Comparison of ENCODE assay signal across 16 cellular contexts in the genomic region with DNA sequence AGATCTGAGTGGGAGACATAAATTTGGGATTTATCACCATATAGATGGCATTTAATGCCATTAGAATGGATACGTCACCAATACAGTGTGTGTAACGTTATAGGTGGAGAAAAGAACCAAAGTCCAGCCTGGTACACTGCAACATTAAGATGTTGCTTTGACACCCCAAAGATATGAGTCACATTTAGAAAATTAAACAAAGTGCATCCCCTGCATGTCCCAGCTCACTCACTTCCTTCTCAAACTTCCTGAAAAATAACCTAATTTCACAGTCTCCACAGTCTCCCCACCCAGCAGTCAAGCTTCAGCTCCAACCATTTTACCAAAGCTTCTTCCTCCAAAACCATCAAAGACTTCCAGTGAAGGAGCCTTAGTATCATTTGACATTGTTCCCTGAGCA.
A peak's percentile ranks its signal among the peaks of the same experiment; 100 is the strongest.
DNase-seq lines count a peak whose midpoint lies in the region; ATAC-seq and TF ChIP-seq lines count a peak whose summit lies in the region.
"Had no signal": no experiment of that assay in that cellular context is flagged by ENCODE, and none has a peak within 500 bp of the region (broad histone marks: within the 10 kb centered on the region; RNA-seq: fewer than 3 reads in every experiment).

No MANE protein-coding gene starts in this region.

- DNase-seq in A172 (ENCODE audit: low spot score) (peak; percentile 3), EL (peak; percentile 48), dermis blood vessel endothelial cell (peak; percentile 17)
- no peak for DNase-seq in activated CD8-positive, alpha-beta memory T cell treated with anti-CD3 and anti-CD28 coated beads, Interleukin-2, amount 50 U/mL, for 4 hours
- DNase-seq: ACHN; C1 segment of cervical spinal cord; CD4-positive, alpha-beta memory T cell; DMS153; DMS79 treated with DMSO at 0.1 percent for 48 hours; HFFc6 had no signal

- ATAC-seq in HG03045 (IDR thresholded peaks at IDR 0.05; ENCODE audit: unreplicated experiment) (no peak), HG03175 (IDR thresholded peaks at IDR 0.05; ENCODE audit: unreplicated experiment) (no peak), GM21528 (IDR thresholded peaks at IDR 0.05; ENCODE audit: low FRiP score, unreplicated experiment) (no peak)
- ATAC-seq: GM12878, K562 had no signal

TF ChIP-seq in PFSK-1, 5 proteins besides CTCF, POLR2A, EP300 and RAD21:
- TF ChIP-seq TAF1 (IDR thresholded peaks at IDR 0.05; ENCODE audit: borderline replicate concordance, insufficient read depth, low read length) (no peak), POLR2AphosphoS5 (IDR thresholded peaks at IDR 0.05; ENCODE audit: low read depth, low read length) (peak; percentile 36; the same call in 1 of the 2 replicates), FOXP2 (optimal IDR thresholded peaks at IDR 0.05; ENCODE audit: borderline replicate concordance, extremely low read depth, extremely low read length, insufficient read depth) (no peak), SIN3A (IDR thresholded peaks at IDR 0.05; ENCODE audit: borderline replicate concordance, insufficient read depth, low read length) (no peak)
- TF ChIP-seq, protein P1, sequence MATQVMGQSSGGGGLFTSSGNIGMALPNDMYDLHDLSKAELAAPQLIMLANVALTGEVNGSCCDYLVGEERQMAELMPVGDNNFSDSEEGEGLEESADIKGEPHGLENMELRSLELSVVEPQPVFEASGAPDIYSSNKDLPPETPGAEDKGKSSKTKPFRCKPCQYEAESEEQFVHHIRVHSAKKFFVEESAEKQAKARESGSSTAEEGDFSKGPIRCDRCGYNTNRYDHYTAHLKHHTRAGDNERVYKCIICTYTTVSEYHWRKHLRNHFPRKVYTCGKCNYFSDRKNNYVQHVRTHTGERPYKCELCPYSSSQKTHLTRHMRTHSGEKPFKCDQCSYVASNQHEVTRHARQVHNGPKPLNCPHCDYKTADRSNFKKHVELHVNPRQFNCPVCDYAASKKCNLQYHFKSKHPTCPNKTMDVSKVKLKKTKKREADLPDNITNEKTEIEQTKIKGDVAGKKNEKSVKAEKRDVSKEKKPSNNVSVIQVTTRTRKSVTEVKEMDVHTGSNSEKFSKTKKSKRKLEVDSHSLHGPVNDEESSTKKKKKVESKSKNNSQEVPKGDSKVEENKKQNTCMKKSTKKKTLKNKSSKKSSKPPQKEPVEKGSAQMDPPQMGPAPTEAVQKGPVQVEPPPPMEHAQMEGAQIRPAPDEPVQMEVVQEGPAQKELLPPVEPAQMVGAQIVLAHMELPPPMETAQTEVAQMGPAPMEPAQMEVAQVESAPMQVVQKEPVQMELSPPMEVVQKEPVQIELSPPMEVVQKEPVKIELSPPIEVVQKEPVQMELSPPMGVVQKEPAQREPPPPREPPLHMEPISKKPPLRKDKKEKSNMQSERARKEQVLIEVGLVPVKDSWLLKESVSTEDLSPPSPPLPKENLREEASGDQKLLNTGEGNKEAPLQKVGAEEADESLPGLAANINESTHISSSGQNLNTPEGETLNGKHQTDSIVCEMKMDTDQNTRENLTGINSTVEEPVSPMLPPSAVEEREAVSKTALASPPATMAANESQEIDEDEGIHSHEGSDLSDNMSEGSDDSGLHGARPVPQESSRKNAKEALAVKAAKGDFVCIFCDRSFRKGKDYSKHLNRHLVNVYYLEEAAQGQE (IDR thresholded peaks at IDR 0.05; ENCODE audit: insufficient read depth in 1 of 2, low read depth in 2 of 2, low read length in 2 of 2): no peak
